ENCODE assay signal across 7 cellular contexts in genomic region chr2:118706844-118707243, GRCh38.
"Had no signal": no experiment of that assay in that cellular context is flagged by ENCODE, and none has a peak within 500 bp of the region (broad histone marks: within the 10 kb centered on the region; RNA-seq: fewer than 3 reads in every experiment).

No MANE protein-coding gene starts in this region.

- H3K4me2 ChIP-seq: KMS-11 had no signal

- DNase-seq: IMR-90, KBM-7, KG1 had no signal

- H3K27ac ChIP-seq: HL-60, KMS-11 had no signal

- ATAC-seq: HepG2 had no signal

- H3K9ac ChIP-seq: KMS-11 had no signal

- FAIRE-seq: HepG2, HTR-8/SVneo had no signal
